In genomic region chr11:119854521-119854920, GRCh38 we compare ENCODE assay signal across 16 cellular contexts.
DNase-seq lines count a peak whose midpoint lies in the region; ATAC-seq and TF ChIP-seq lines count a peak whose summit lies in the region.
"Had no signal": no experiment of that assay in that cellular context is flagged by ENCODE, and none has a peak within 500 bp of the region (broad histone marks: within the 10 kb centered on the region; RNA-seq: fewer than 3 reads in every experiment).

No MANE protein-coding gene starts in this region.

- H4K20me1 ChIP-seq in mammary epithelial cell (ENCODE audit: insufficient read depth, low read length) = no peaks in the 10 kb centered on the region

- BruUV-seq in mammary epithelial cell (replicated peaks; lab: Mats Ljungman, UMichigan) (no TSS peak), MCF 10A (replicated peaks; lab: Mats Ljungman, UMichigan) (no TSS peak)

- TF ChIP-seq POLR2A in body of pancreas (IDR thresholded peaks at IDR 0.05) (no peak), transverse colon (IDR thresholded peaks at IDR 0.05) (no peak)

- peak overlapping the region; percentile 67 for H2AFZ ChIP-seq in mammary epithelial cell (ENCODE audit: low read depth, low read length)

- POLR2A ChIA-PET in MCF 10A (lab: Yijun Ruan, JAX) = interaction anchor here (0.6 kb wide), 1 partner anchor 1288 kb away, joined by 3 read pairs; no protein-coding TSS in a partner anchor

- peaks cover 11% of the 10 kb centered on the region for H3K4me1 Mint-ChIP-seq in MCF 10A (ENCODE audit: insufficient read depth, unreplicated experiment)
- H3K4me1 Mint-ChIP-seq in activated T-cell treated with anti-CD3 and anti-CD28 coated beads, Interleukin-2, amount 50 U/mL, for 24 hours (ENCODE audit: low read depth) = no peaks in the 10 kb centered on the region
- H3K4me1 Mint-ChIP-seq: stimulated activated naive CD8-positive, alpha-beta T cell treated with anti-CD3 and anti-CD28 coated beads, Interleukin-15, amount 100 ng/mL, for 72 hours had no signal

- TF ChIP-seq CTCF in mammary epithelial cell (conservative IDR thresholded peaks at IDR 0.05 in 1 of 2, IDR thresholded peaks at IDR 0.05 in 1 of 2; ENCODE audit: extremely low read depth in 1 of 2, insufficient read depth in 1 of 2, low read depth in 1 of 2, low read length in 2 of 2) (no peak), MCF 10A (IDR thresholded peaks at IDR 0.05; ENCODE audit: unreplicated experiment) (no peak), body of pancreas (IDR thresholded peaks at IDR 0.05) (no peak), transverse colon (IDR thresholded peaks at IDR 0.05) (no peak)

- H3K4me1 ChIP-seq in mammary epithelial cell (ENCODE audit: insufficient read depth, low read length) = peaks cover 1% of the 10 kb centered on the region
- H3K4me1 ChIP-seq in body of pancreas = no peaks in the 10 kb centered on the region
- peaks cover 0 to 8% (median 3%) of the 10 kb centered on the region in 4 donors for H3K4me1 ChIP-seq in transverse colon

- H3K4me3 ChIP-seq in mammary epithelial cell (replicated peaks in 1 of 3; ENCODE audit: insufficient read depth in 1 of 3, low read depth in 2 of 3, low read length in 3 of 3) (peak overlapping the region in 1 of 3 experiments; percentile 21), body of pancreas (no peak overlapping the region), transverse colon (no peak overlapping the region)

- in situ Hi-C loops in mammary epithelial cell (cut with MboI; ENCODE audit: low sequenced_read_pairs in 2 of 2) (no loop called here), transverse colon (cut with MboI; ENCODE audit: low pct_ligation_motif_present in 1 of 4, low pct_unique_long_range_greater_than_20kb in 1 of 4, low sequenced_read_pairs in 3 of 4) (no loop called here)

- no peak overlapping the region for H3K27ac Mint-ChIP-seq in MCF 10A (ENCODE audit: low read depth, unreplicated experiment)
- no peak overlapping the region for H3K27ac Mint-ChIP-seq in activated T-cell treated with anti-CD3 and anti-CD28 coated beads, Interleukin-2, amount 50 U/mL, for 24 hours
- H3K27ac Mint-ChIP-seq: stimulated activated naive CD8-positive, alpha-beta T cell treated with anti-CD3 and anti-CD28 coated beads, Interleukin-15, amount 100 ng/mL, for 72 hours; T-helper 1 cell treated with Interleukin-12 subunit alpha and Interleukin-12 subunit beta and Interleukin-4 antibody, amounts not matched to agents 30 μg/mL and 1 μg/mL, for 36 hours had no signal

- H3K27me3 Mint-ChIP-seq in MCF 10A (ENCODE audit: insufficient read depth, unreplicated experiment) = no peaks in the 10 kb centered on the region
- H3K27me3 Mint-ChIP-seq in activated T-cell treated with anti-CD3 and anti-CD28 coated beads, Interleukin-2, amount 50 U/mL, for 24 hours = peaks cover 21% of the 10 kb centered on the region

- no peak for ATAC-seq in body of pancreas
- ATAC-seq: activated CD4-positive, CD25-positive, alpha-beta regulatory T cell treated with anti-CD3 and anti-CD28 coated beads, Interleukin-2, amount 50 U/mL, for 24 hours; HCT116; left cardiac atrium; stimulated activated naive CD8-positive, alpha-beta T cell treated with anti-CD3 and anti-CD28 coated beads, Interleukin-15, amount 100 ng/mL, for 72 hours had no signal

- H3K27ac ChIP-seq in mammary epithelial cell (ENCODE audit: insufficient read depth, low read depth, low read length) (no peak overlapping the region), body of pancreas (no peak overlapping the region), transverse colon (no peak overlapping the region)

- no peaks in the 10 kb centered on the region for H3K79me2 ChIP-seq in mammary epithelial cell (ENCODE audit: insufficient read depth, low read length)

- DNase-seq in mammary epithelial cell = no peak
- DNase-seq in MCF 10A (ENCODE audit: unreplicated experiment) = no peak
- DNase-seq in NCI-H2107 treated with DMSO at 0.1 percent for 48 hours (lab: John Stamatoyannopoulos, UW; ENCODE audit: unreplicated experiment) = peak; percentile 61
- peak in 3 of 4 donors; percentile 6 to 20 (median 12) for DNase-seq in body of pancreas
- peak; percentile 29 for DNase-seq in transverse colon
- no peak for DNase-seq in Ammon's horn (ENCODE audit: low spot score)
- no peak for DNase-seq in activated T-cell treated with anti-CD3 and anti-CD28 coated beads, Interleukin-2, amount 50 U/mL, for 24 hours
- no peak for DNase-seq in A172 (ENCODE audit: low spot score)
- DNase-seq: activated naive CD4-positive, alpha-beta T cell treated with Interleukin-2 at 50 U/mL for 16 hours; dermis blood vessel endothelial cell; left cardiac atrium; MV-4-11; stimulated activated naive CD8-positive, alpha-beta T cell treated with anti-CD3 and anti-CD28 coated beads, Interleukin-15, amount 100 ng/mL, for 72 hours had no signal

- no peaks in the 10 kb centered on the region for H3K9me3 Mint-ChIP-seq in MCF 10A (ENCODE audit: unreplicated experiment)
- H3K9me3 Mint-ChIP-seq in activated T-cell treated with anti-CD3 and anti-CD28 coated beads, Interleukin-2, amount 50 U/mL, for 24 hours = no peaks in the 10 kb centered on the region
- H3K9me3 Mint-ChIP-seq: stimulated activated naive CD8-positive, alpha-beta T cell treated with anti-CD3 and anti-CD28 coated beads, Interleukin-15, amount 100 ng/mL, for 72 hours; T-helper 1 cell treated with Interleukin-12 subunit alpha and Interleukin-12 subunit beta and Interleukin-4 antibody, amounts not matched to agents 30 μg/mL and 1 μg/mL, for 36 hours had no signal

- H3K9ac ChIP-seq in mammary epithelial cell (ENCODE audit: insufficient read depth, low read length) = no peak overlapping the region

- peak overlapping the region; percentile 68 for H3K4me2 ChIP-seq in mammary epithelial cell (ENCODE audit: insufficient read depth, low read depth, low read length)

- H3K9me3 ChIP-seq in mammary epithelial cell (replicated peaks; ENCODE audit: insufficient read depth, low read length) (no peaks in the 10 kb centered on the region), body of pancreas (no peaks in the 10 kb centered on the region), transverse colon (no peaks in the 10 kb centered on the region)

- H3K36me3 ChIP-seq in mammary epithelial cell (ENCODE audit: insufficient read depth, low read length) (no peaks in the 10 kb centered on the region), body of pancreas (replicated peaks in 1 of 2; ENCODE audit: insufficient read depth in 1 of 2, low read depth in 2 of 2) (no peaks in the 10 kb centered on the region), transverse colon (no peaks in the 10 kb centered on the region)

- H3K36me3 Mint-ChIP-seq in MCF 10A (ENCODE audit: insufficient read depth, unreplicated experiment) = no peaks in the 10 kb centered on the region
- H3K36me3 Mint-ChIP-seq in activated T-cell treated with anti-CD3 and anti-CD28 coated beads, Interleukin-2, amount 50 U/mL, for 24 hours (ENCODE audit: low read depth) = no peaks in the 10 kb centered on the region

- no peak overlapping the region for H3K4me3 Mint-ChIP-seq in MCF 10A (ENCODE audit: unreplicated experiment)
- no peak overlapping the region for H3K4me3 Mint-ChIP-seq in activated T-cell treated with anti-CD3 and anti-CD28 coated beads, Interleukin-2, amount 50 U/mL, for 24 hours
- H3K4me3 Mint-ChIP-seq: stimulated activated naive CD8-positive, alpha-beta T cell treated with anti-CD3 and anti-CD28 coated beads, Interleukin-15, amount 100 ng/mL, for 72 hours; T-helper 1 cell treated with Interleukin-12 subunit alpha and Interleukin-12 subunit beta and Interleukin-4 antibody, amounts not matched to agents 30 μg/mL and 1 μg/mL, for 36 hours had no signal

- CTCF ChIA-PET in mammary epithelial cell (lab: Charles Lee; ENCODE audit: low non-redundant PET) (no interaction called here), MCF 10A (lab: Yijun Ruan, JAX) (no interaction called here)

- dilution Hi-C loops in mammary epithelial cell (cut with HindIII; ENCODE audit: low sequenced_read_pairs) = no loop called here

- no peak for TF ChIP-seq EP300 in transverse colon (IDR thresholded peaks at IDR 0.05; ENCODE audit: low read depth)

- 18% methylated on average over 7 of the region's 7 CpGs for WGBS in mammary epithelial cell (ENCODE audit: low coverage, missing lambda C conversion rate)
- WGBS in body of pancreas, 2 donors = 79 to 83% methylated on average over 7 of the region's 7 CpGs
- WGBS in transverse colon (ENCODE audit: low coverage in 1 of 2), 2 donors = 40% methylated on average over 2 to 7 of the region's 7 CpGs

- H3K27me3 ChIP-seq in mammary epithelial cell (ENCODE audit: insufficient read depth, low read length) (no peaks in the 10 kb centered on the region), body of pancreas (no peaks in the 10 kb centered on the region), transverse colon (no peaks in the 10 kb centered on the region)

- intact Hi-C loops in mammary epithelial cell (cut with micrococcal nuclease) (no loop called here), MCF 10A (cut with micrococcal nuclease) (no loop called here), body of pancreas (cut with DNase I) (no loop called here), transverse colon (cut with DNase I; ENCODE audit: low total_unique reads) (no loop called here)

Comparison
In these comparisons a context has a peak if more than half of its experiments do, and no peak if none do; other contexts are left out.
1. DNase-seq: peak in NCI-H2107 treated with DMSO at 0.1 percent for 48 hours (single experiment), body of pancreas (3 of 4) and transverse colon (single experiment); none in mammary epithelial cell (single experiment), MCF 10A (single experiment), Ammon's horn (single experiment), activated T-cell treated with anti-CD3 and anti-CD28 coated beads, Interleukin-2, amount 50 U/mL, for 24 hours (single experiment) and A172 (single experiment).